10 cellular contexts compared by ENCODE assay signal in genomic region chr13:20191311-20191901, GRCh38. TPM values are rescaled to one million over a fixed set of nuclear protein-coding genes. Genes with fewer than 3 reads are reported as not detected.
DNase-seq lines count a peak whose midpoint lies in the region; ATAC-seq and TF ChIP-seq lines count a peak whose summit lies in the region.
"Had no signal": no experiment of that assay in that cellular context is flagged by ENCODE, and none has a peak within 500 bp of the region (broad histone marks: within the 10 kb centered on the region; RNA-seq: fewer than 3 reads in every experiment).

No MANE protein-coding gene starts in this region.

- H3K4me1 Mint-ChIP-seq in activated CD8-positive, alpha-beta memory T cell treated with anti-CD3 and anti-CD28 coated beads, Interleukin-2, amount 10 ng/mL, durations not matched to agents 7 days and 5 days, result peaks cover 22% of the 10 kb centered on the region

- intact Hi-C loops in right lobe of liver (cut with DNase I), result loop anchor here in 1 of 2 donors (10.0 kb wide), 1 partner anchor 283 kb away; no protein-coding TSS in a partner anchor

- peak overlapping the region; percentile 54 to 78 (median 63) for H3K27ac ChIP-seq in right lobe of liver
- no peak overlapping the region for H3K27ac ChIP-seq in thoracic aorta
- H3K27ac ChIP-seq: ascending aorta had no signal

- peak overlapping the region; percentile 40 for H3K4me3 ChIP-seq in astrocyte of the spinal cord (ENCODE audit: low read depth, low read length)
- H3K4me3 ChIP-seq in right lobe of liver, result peak overlapping the region; percentile 64 to 70 (median 68)
- peak overlapping the region; percentile 75 for H3K4me3 ChIP-seq in thoracic aorta

- H3K36me3 Mint-ChIP-seq in activated CD8-positive, alpha-beta memory T cell treated with anti-CD3 and anti-CD28 coated beads, Interleukin-2, amount 10 ng/mL, durations not matched to agents 7 days and 5 days, result no peaks in the 10 kb centered on the region

- in situ Hi-C loops in astrocyte of the spinal cord (cut with HindIII; ENCODE audit: low sequenced_read_pairs), result loop anchor here (25.0 kb wide), 1 partner anchor 296 kb away; no protein-coding TSS in a partner anchor

- WGBS in right lobe of liver (ENCODE audit: insufficient coverage, low coverage, low lambda C conversion rate, missing lambda C conversion rate), result 37% methylated on average over 3 of the region's 9 CpGs

- H3K27me3 ChIP-seq in right lobe of liver, result no peaks in the 10 kb centered on the region
- H3K27me3 ChIP-seq in thoracic aorta (replicated peaks; ENCODE audit: insufficient read depth), result peaks cover 17% of the 10 kb centered on the region

- H3K36me3 ChIP-seq in right lobe of liver (peaks cover 0 to 10% (median 0%) of the 10 kb centered on the region in 4 donors), thoracic aorta (no peaks in the 10 kb centered on the region)
- H3K36me3 ChIP-seq: ascending aorta had no signal

- TF ChIP-seq CTCF in astrocyte of the spinal cord (IDR thresholded peaks at IDR 0.05; ENCODE audit: low read depth, low read length) (no peak), right lobe of liver (IDR thresholded peaks at IDR 0.05) (no peak), thoracic aorta (IDR thresholded peaks at IDR 0.05) (no peak)

- no peak for ATAC-seq in activated CD8-positive, alpha-beta memory T cell treated with anti-CD3 and anti-CD28 coated beads, Interleukin-2, amount 10 ng/mL, durations not matched to agents 7 days and 5 days
- ATAC-seq in right lobe of liver, result peak; percentile 48 to 63 (median 58)
- no peak for ATAC-seq in thoracic aorta (ENCODE audit: insufficient number of reproducible peaks, low FRiP score, low read depth)
- ATAC-seq in HG02610 (IDR thresholded peaks at IDR 0.05; ENCODE audit: unreplicated experiment), result no peak
- no peak for ATAC-seq in GM21576 (IDR thresholded peaks at IDR 0.05; ENCODE audit: unreplicated experiment)

- no peak overlapping the region for H3K27ac Mint-ChIP-seq in activated CD8-positive, alpha-beta memory T cell treated with anti-CD3 and anti-CD28 coated beads, Interleukin-2, amount 10 ng/mL, durations not matched to agents 7 days and 5 days

- TF ChIP-seq POLR2A in right lobe of liver (IDR thresholded peaks at IDR 0.05), result no peak

- CTCF ChIA-PET in activated CD8-positive, alpha-beta memory T cell treated with anti-CD3 and anti-CD28 coated beads, Interleukin-2, amount 10 ng/mL, durations not matched to agents 7 days and 5 days (lab: Charles Lee), result interaction anchor here (1.2 to 3.3 kb wide), 2 partner anchors 10 to 28 kb away, joined by 3 to 23 read pairs; no protein-coding TSS in a partner anchor

- H3K9me3 Mint-ChIP-seq in activated CD8-positive, alpha-beta memory T cell treated with anti-CD3 and anti-CD28 coated beads, Interleukin-2, amount 10 ng/mL, durations not matched to agents 7 days and 5 days (ENCODE audit: low read depth), result no peaks in the 10 kb centered on the region

- H3K27me3 Mint-ChIP-seq in activated CD8-positive, alpha-beta memory T cell treated with anti-CD3 and anti-CD28 coated beads, Interleukin-2, amount 10 ng/mL, durations not matched to agents 7 days and 5 days, result peaks cover 50% of the 10 kb centered on the region

- H3K4me1 ChIP-seq in right lobe of liver (peaks cover 0 to 38% (median 17%) of the 10 kb centered on the region in 4 donors), thoracic aorta (ENCODE audit: control insufficient read depth in 1 of 2, low read depth in 2 of 2) (peaks cover 23 to 25% of the 10 kb centered on the region in 2 donors)

- no peak for DNase-seq in activated CD8-positive, alpha-beta memory T cell treated with anti-CD3 and anti-CD28 coated beads, Interleukin-2, amount 10 ng/mL, durations not matched to agents 7 days and 5 days
- no peak for DNase-seq in activated CD8-positive, alpha-beta memory T cell treated with anti-CD3 and anti-CD28 coated beads, Interleukin-2, amount 50 U/mL, for 48 hours
- DNase-seq in astrocyte of the spinal cord (ENCODE audit: low read depth, low spot score) (no peak), right lobe of liver (peak; percentile 68 to 77 (median 73)), thoracic aorta (ENCODE audit: low spot score) (no peak), NOMO-1 treated with DMSO at 0.1 percent for 48 hours (lab: John Stamatoyannopoulos, UW; ENCODE audit: unreplicated experiment) (no peak)
- DNase-seq: NCI-H1105 had no signal

- H3K9me3 ChIP-seq in right lobe of liver, result peaks cover 0 to 4% (median 0%) of the 10 kb centered on the region in 4 donors
- no peaks in the 10 kb centered on the region for H3K9me3 ChIP-seq in thoracic aorta
- H3K9me3 ChIP-seq: ascending aorta had no signal

- H3K4me3 Mint-ChIP-seq in activated CD8-positive, alpha-beta memory T cell treated with anti-CD3 and anti-CD28 coated beads, Interleukin-2, amount 10 ng/mL, durations not matched to agents 7 days and 5 days, result peak overlapping the region; percentile 55

RNA-seq across cellular contexts. Expression of gene GJB2, which starts 1.3 kb away (rescaled TPM):
- total RNA-seq in activated CD8-positive, alpha-beta memory T cell treated with anti-CD3 and anti-CD28 coated beads, Interleukin-2, amount 10 ng/mL, durations not matched to agents 7 days and 5 days, result 1 to 10 TPM; 4.0 to 8.7 TPM
- total RNA-seq in right lobe of liver (10 to 100 TPM; 21.8 to 40.0 (median 30.0) TPM), thoracic aorta (1 to 10 TPM in 1 of 2 donors, under 1 TPM in 1; 0.27 to 1.1 TPM)

RNA-seq across cellular contexts. Expression of gene GJA3, which starts 30.6 kb away (rescaled TPM):
- total RNA-seq in activated CD8-positive, alpha-beta memory T cell treated with anti-CD3 and anti-CD28 coated beads, Interleukin-2, amount 10 ng/mL, durations not matched to agents 7 days and 5 days, result under 1 TPM; 0.75 to 0.76 TPM
- total RNA-seq in right lobe of liver, result under 1 TPM in 1 of 6 experiments, not detected in 5; 0.11 TPM
- total RNA-seq in thoracic aorta, result under 1 TPM in 1 of 2 donors, not detected in 1; under 0.01 TPM
- total RNA-seq: ascending aorta had no signal

RNA-seq across cellular contexts. Expression of gene GJB6, which starts 40.7 kb away (rescaled TPM):
- total RNA-seq in activated CD8-positive, alpha-beta memory T cell treated with anti-CD3 and anti-CD28 coated beads, Interleukin-2, amount 10 ng/mL, durations not matched to agents 7 days and 5 days, result 10 to 100 TPM in 1 of 2 experiments, 1 to 10 TPM in 1; 4.8 to 11.0 TPM
- total RNA-seq in right lobe of liver, result not detected
- total RNA-seq in thoracic aorta, result not detected
- total RNA-seq: ascending aorta had no signal

Comparison
In these comparisons a context has a peak if more than half of its experiments do, and no peak if none do; other contexts are left out.
1. ATAC-seq: peak in right lobe of liver (4 of 4); none in activated CD8-positive, alpha-beta memory T cell treated with anti-CD3 and anti-CD28 coated beads, Interleukin-2, amount 10 ng/mL, durations not matched to agents 7 days and 5 days (single experiment), thoracic aorta (single experiment), HG02610 (single experiment) and GM21576 (single experiment).
2. DNase-seq: peak in right lobe of liver (3 of 3); none in activated CD8-positive, alpha-beta memory T cell treated with anti-CD3 and anti-CD28 coated beads, Interleukin-2, amount 10 ng/mL, durations not matched to agents 7 days and 5 days (single experiment), activated CD8-positive, alpha-beta memory T cell treated with anti-CD3 and anti-CD28 coated beads, Interleukin-2, amount 50 U/mL, for 48 hours (single experiment), astrocyte of the spinal cord (single experiment), thoracic aorta (single experiment) and NOMO-1 treated with DMSO at 0.1 percent for 48 hours (single experiment).
3. H3K27ac ChIP-seq: peak in right lobe of liver (3 of 3); none in thoracic aorta (0 of 2).
4. RNA of gene GJB6, which starts 40.7 kb away (total RNA-seq): 4.8 to 11.0 TPM in activated CD8-positive, alpha-beta memory T cell treated with anti-CD3 and anti-CD28 coated beads, Interleukin-2, amount 10 ng/mL, durations not matched to agents 7 days and 5 days; not detected in right lobe of liver and not detected in thoracic aorta; every median in the first group is over 4 times any median in the second.
5. Peak in every context shown above with its lines, with median percentiles within 50 percentile points of each other: H3K4me3 ChIP-seq.